1 cellular context compared by ENCODE assay signal in genomic region chr3:51434746-51435323, GRCh38.
TF ChIP-seq lines count a peak whose summit lies in the region.

No MANE protein-coding gene starts in this region.

TF ChIP-seq in WTC11, 78 proteins besides CTCF, POLR2A, EP300 and RAD21 (continued from another document):
- no peak for TF ChIP-seq IRF1 (CRISPR knock-in tag; IDR thresholded peaks at IDR 0.05)
- TF ChIP-seq ETV6 (CRISPR knock-in tag; IDR thresholded peaks at IDR 0.05), result no peak
- no peak for TF ChIP-seq ZBTB43 (CRISPR knock-in tag; IDR thresholded peaks at IDR 0.05)
- no peak for TF ChIP-seq SMAD4 (CRISPR knock-in tag; IDR thresholded peaks at IDR 0.05)
